In the genomic region with DNA sequence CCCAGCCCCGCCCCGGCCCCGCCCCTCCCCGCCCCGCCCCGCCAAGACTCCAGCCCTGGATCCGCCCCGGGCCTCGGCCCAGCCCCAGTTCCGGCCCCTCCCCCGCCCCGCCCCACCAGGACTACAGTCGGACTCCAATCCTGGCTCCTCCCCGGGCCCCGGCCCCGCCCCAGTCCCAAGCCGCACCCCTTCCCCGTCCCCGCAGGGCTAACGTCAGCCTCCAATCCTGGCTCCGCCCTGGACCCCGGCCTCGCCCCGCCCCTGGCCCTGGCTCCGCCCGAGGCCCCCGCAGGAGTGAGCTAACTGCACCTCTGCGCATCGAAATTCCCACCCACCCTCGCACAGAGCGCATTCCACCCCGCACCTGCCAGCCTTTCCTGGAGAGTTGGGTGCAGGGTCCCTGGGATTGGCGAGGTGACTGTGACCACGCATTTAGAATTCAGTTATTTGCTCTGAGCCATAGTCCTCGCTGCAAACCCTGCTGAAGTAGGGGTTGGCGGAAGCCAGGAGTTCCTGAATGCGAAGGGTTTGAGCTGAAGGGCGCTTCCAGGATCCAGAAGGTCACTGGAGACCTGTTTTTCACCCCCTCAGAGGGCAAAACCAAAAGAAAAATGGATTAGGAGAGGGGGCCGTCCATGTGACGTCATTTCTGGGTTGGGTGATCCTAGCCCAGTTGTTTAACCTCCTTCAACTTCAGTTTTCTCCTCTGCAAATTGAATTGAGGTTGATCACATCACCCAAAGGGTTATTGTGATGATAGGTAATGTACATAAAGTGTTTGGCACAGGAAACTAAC, we compare ENCODE assay signal across 8 cellular contexts. TPM values are rescaled to one million over a fixed set of nuclear protein-coding genes. Genes with fewer than 3 reads are reported as not detected.
DNase-seq lines count a peak whose midpoint lies in the region; ATAC-seq and TF ChIP-seq lines count a peak whose summit lies in the region.

No MANE protein-coding gene starts in this region.

- DNase-seq in AG09309 (ENCODE audit: low read depth), result peak; percentile 66
- peak; percentile 98 for DNase-seq in NCI-H345 (lab: John Stamatoyannopoulos, UW)
- DNase-seq in activated CD4-positive, CD25-positive, alpha-beta regulatory T cell treated with anti-CD3 and anti-CD28 coated beads, Interleukin-2, amount 50 U/mL, for 72 hours, result peak; percentile 96
- peak; percentile 85 to 92 for DNase-seq in cerebellar nuclear complex (lab: John Stamatoyannopoulos, UW)
- peak; percentile 49 for DNase-seq in kidney epithelial cell (ENCODE audit: low read depth)
- DNase-seq in stimulated activated CD4-positive, alpha-beta T cell treated with anti-CD3 and anti-CD28 coated beads, Interleukin-15, amount 100 ng/mL, for 1 hour (ENCODE audit: low read depth in 1 of 2, low spot score in 1 of 2), result peak; percentile 98 to 99

- H3K36me3 ChIP-seq in kidney epithelial cell (ENCODE audit: control insufficient read depth, insufficient read depth, low read length), result no peaks in the 10 kb centered on the region

- H3K4me3 ChIP-seq in AG09309 (ENCODE audit: control insufficient read depth, low read depth, low read length) (peak overlapping the region; percentile 77), kidney epithelial cell (ENCODE audit: low read depth, low read length) (peak overlapping the region; percentile 49)

- TF ChIP-seq CTCF in AG09309 (IDR thresholded peaks at IDR 0.05; ENCODE audit: control insufficient read depth, insufficient read depth, low read depth, low read length, missing control alignments) (no peak), kidney epithelial cell (IDR thresholded peaks at IDR 0.05; ENCODE audit: insufficient read depth, low read length, poor library complexity, severe bottlenecking) (no peak)

- peak; percentile 89 for ATAC-seq in GM19025 (IDR thresholded peaks at IDR 0.05; ENCODE audit: low read depth, unreplicated experiment)
- ATAC-seq in HG03196 (IDR thresholded peaks at IDR 0.05; ENCODE audit: unreplicated experiment), result peak; percentile 85

- H3K27me3 ChIP-seq in kidney epithelial cell (ENCODE audit: control insufficient read depth, insufficient read depth, low read length), result no peaks in the 10 kb centered on the region

RNA-seq across cellular contexts. Expression of a gene that starts 0.6 kb away (rescaled TPM):
- 32.9 and 44.3 TPM in 2 replicates for total RNA-seq in kidney epithelial cell

RNA-seq across cellular contexts. Expression of a gene that starts 16.5 kb away (rescaled TPM):
- 0.04 and 0.07 TPM in 2 replicates for total RNA-seq in kidney epithelial cell

RNA-seq across cellular contexts. Expression of a gene that starts 17.7 kb away (rescaled TPM):
- total RNA-seq in kidney epithelial cell, result not detected in 2 replicates

RNA-seq across cellular contexts. Expression of a gene that starts 29.1 kb away (rescaled TPM):
- total RNA-seq in kidney epithelial cell, result 0.04 TPM in 1 of 2 replicates, not detected in the other

RNA-seq across cellular contexts. Expression of a gene that starts 52.4 kb away (rescaled TPM):
- total RNA-seq in kidney epithelial cell, result not detected in 2 replicates

Comparison
In these comparisons a context has a peak if more than half of its experiments do, and no peak if none do; other contexts are left out.
1. Peak in every context shown above with its lines: DNase-seq, ATAC-seq and H3K4me3 ChIP-seq.